1 cellular context compared by ENCODE assay signal in the genomic region with DNA sequence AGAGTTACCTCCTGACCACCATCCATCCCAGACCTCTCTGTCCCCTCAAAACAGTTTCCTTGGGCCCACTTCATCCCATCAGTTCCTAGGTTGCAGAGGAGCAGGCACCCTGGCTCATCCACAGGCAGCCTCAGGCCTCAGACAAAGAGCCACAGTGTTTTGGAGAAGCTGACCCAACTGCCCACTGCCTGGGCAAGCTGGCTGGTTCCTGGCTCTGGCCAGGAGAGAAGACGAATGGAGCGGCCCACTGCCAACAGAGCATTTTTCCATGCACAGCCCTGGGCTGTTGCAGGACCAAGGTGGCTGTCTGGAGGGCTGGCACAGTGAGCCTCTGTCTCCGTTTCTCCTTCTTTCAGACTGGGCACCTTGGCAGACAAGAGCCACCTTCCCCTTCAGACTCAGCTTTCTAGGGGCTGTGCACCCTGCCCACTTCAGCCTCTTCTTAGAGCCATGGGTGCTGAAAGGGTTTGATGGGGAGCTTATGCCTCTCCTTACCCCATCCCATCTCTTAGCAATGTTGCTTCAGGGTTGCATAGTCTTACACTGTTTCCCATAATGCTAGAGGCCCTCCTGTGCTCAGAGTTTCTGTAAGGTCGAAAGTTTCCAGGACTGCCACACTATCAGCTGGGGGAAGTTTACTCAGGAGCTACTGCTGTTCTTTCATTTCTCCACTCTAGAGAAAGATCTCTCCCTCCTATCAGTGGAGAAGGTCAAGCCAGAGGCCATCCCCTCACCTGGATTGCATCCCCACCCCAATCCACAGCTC.
TF ChIP-seq lines count a peak whose summit lies in the region.

No MANE protein-coding gene starts in this region.

TF ChIP-seq in SK-N-SH treated with all-trans-retinoic acid at 6 μM for 48 hours, 23 proteins besides CTCF, POLR2A, EP300 and RAD21 (continued from another document):
- TF ChIP-seq ARNTL (CRISPR knock-in tag; IDR thresholded peaks at IDR 0.05; ENCODE audit: borderline replicate concordance, low read depth) (no peak), ZFP3 (CRISPR knock-in tag; IDR thresholded peaks at IDR 0.05) (no peak), SNAI2 (CRISPR knock-in tag; IDR thresholded peaks at IDR 0.05) (no peak), ESRRG (CRISPR knock-in tag; IDR thresholded peaks at IDR 0.05) (no peak), TOX (CRISPR knock-in tag; IDR thresholded peaks at IDR 0.05; ENCODE audit: borderline replicate concordance) (no peak), ZNF565 (CRISPR knock-in tag; conservative IDR thresholded peaks at IDR 0.05; ENCODE audit: low read depth) (no peak), PPARA (CRISPR knock-in tag; IDR thresholded peaks at IDR 0.05; ENCODE audit: borderline replicate concordance) (no peak), CSDC2 (CRISPR knock-in tag; IDR thresholded peaks at IDR 0.05) (no peak), ISL1 (CRISPR knock-in tag; IDR thresholded peaks at IDR 0.05) (no peak), ZNF70 (CRISPR knock-in tag; IDR thresholded peaks at IDR 0.05) (no peak), OSR1 (CRISPR knock-in tag; IDR thresholded peaks at IDR 0.05) (no peak), ZC3H10 (CRISPR knock-in tag; IDR thresholded peaks at IDR 0.05) (no peak)
- TF ChIP-seq, protein P1, sequence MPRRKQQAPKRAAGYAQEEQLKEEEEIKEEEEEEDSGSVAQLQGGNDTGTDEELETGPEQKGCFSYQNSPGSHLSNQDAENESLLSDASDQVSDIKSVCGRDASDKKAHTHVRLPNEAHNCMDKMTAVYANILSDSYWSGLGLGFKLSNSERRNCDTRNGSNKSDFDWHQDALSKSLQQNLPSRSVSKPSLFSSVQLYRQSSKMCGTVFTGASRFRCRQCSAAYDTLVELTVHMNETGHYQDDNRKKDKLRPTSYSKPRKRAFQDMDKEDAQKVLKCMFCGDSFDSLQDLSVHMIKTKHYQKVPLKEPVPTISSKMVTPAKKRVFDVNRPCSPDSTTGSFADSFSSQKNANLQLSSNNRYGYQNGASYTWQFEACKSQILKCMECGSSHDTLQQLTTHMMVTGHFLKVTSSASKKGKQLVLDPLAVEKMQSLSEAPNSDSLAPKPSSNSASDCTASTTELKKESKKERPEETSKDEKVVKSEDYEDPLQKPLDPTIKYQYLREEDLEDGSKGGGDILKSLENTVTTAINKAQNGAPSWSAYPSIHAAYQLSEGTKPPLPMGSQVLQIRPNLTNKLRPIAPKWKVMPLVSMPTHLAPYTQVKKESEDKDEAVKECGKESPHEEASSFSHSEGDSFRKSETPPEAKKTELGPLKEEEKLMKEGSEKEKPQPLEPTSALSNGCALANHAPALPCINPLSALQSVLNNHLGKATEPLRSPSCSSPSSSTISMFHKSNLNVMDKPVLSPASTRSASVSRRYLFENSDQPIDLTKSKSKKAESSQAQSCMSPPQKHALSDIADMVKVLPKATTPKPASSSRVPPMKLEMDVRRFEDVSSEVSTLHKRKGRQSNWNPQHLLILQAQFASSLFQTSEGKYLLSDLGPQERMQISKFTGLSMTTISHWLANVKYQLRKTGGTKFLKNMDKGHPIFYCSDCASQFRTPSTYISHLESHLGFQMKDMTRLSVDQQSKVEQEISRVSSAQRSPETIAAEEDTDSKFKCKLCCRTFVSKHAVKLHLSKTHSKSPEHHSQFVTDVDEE (CRISPR knock-in tag; IDR thresholded peaks at IDR 0.05): no peak
- TF ChIP-seq, protein P2, sequence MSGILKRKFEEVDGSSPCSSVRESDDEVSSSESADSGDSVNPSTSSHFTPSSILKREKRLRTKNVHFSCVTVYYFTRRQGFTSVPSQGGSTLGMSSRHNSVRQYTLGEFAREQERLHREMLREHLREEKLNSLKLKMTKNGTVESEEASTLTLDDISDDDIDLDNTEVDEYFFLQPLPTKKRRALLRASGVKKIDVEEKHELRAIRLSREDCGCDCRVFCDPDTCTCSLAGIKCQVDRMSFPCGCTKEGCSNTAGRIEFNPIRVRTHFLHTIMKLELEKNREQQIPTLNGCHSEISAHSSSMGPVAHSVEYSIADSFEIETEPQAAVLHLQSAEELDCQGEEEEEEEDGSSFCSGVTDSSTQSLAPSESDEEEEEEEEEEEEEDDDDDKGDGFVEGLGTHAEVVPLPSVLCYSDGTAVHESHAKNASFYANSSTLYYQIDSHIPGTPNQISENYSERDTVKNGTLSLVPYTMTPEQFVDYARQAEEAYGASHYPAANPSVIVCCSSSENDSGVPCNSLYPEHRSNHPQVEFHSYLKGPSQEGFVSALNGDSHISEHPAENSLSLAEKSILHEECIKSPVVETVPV (CRISPR knock-in tag; IDR thresholded peaks at IDR 0.05): no peak
- TF ChIP-seq, protein P3, sequence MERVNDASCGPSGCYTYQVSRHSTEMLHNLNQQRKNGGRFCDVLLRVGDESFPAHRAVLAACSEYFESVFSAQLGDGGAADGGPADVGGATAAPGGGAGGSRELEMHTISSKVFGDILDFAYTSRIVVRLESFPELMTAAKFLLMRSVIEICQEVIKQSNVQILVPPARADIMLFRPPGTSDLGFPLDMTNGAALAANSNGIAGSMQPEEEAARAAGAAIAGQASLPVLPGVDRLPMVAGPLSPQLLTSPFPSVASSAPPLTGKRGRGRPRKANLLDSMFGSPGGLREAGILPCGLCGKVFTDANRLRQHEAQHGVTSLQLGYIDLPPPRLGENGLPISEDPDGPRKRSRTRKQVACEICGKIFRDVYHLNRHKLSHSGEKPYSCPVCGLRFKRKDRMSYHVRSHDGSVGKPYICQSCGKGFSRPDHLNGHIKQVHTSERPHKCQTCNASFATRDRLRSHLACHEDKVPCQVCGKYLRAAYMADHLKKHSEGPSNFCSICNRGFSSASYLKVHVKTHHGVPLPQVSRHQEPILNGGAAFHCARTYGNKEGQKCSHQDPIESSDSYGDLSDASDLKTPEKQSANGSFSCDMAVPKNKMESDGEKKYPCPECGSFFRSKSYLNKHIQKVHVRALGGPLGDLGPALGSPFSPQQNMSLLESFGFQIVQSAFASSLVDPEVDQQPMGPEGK (CRISPR knock-in tag; IDR thresholded peaks at IDR 0.05; ENCODE audit: borderline replicate concordance): no peak
